In genomic region chr4:87806520-87806919, GRCh38 we compare ENCODE assay signal across 30 cellular contexts. TPM values are rescaled to one million over a fixed set of nuclear protein-coding genes. Genes with fewer than 3 reads are reported as not detected.
DNase-seq lines count a peak whose midpoint lies in the region; ATAC-seq and TF ChIP-seq lines count a peak whose summit lies in the region.
"Had no signal": no experiment of that assay in that cellular context is flagged by ENCODE, and none has a peak within 500 bp of the region (broad histone marks: within the 10 kb centered on the region; RNA-seq: fewer than 3 reads in every experiment).

No MANE protein-coding gene starts in this region.

- CTCF ChIA-PET in AG04450 (lab: Charles Lee) = interaction anchor here (0.9 kb wide), 1 partner anchor 32 kb away, joined by 4 read pairs; no protein-coding TSS in a partner anchor

- in situ Hi-C loops in brain microvascular endothelial cell (cut with HindIII; ENCODE audit: low pct_ligation_motif_present, low sequenced_read_pairs) = no loop called here

- POLR2A ChIA-PET in AG04450 (lab: Yijun Ruan, JAX) = no interaction called here

- TF ChIP-seq CTCF in AG04450 (IDR thresholded peaks at IDR 0.05; ENCODE audit: low read depth, low read length) (no peak), brain microvascular endothelial cell (IDR thresholded peaks at IDR 0.05; ENCODE audit: low read depth, low read length, missing control alignments) (no peak), omental fat pad (IDR thresholded peaks at IDR 0.05) (no peak)

- ATAC-seq in omental fat pad (ENCODE audit: low FRiP score) = no peak
- ATAC-seq: A549; activated naive CD4-positive, alpha-beta T cell treated with anti-CD3 and anti-CD28 coated beads, Interleukin-2, amount 50 U/mL, for 72 hours; HCT116 had no signal

- H3K4me3 ChIP-seq in AG04450 (ENCODE audit: low read depth, low read length) (no peak overlapping the region), brain microvascular endothelial cell (ENCODE audit: low read depth, low read length) (no peak overlapping the region)
- H3K4me3 ChIP-seq: A549, BLaER1, esophagus muscularis mucosa, MG63 had no signal

- DNase-seq in AG04450 (ENCODE audit: low read depth, low spot score) (peak; percentile 1), HT1080 (ENCODE audit: low read depth) (peak; percentile 31), brain microvascular endothelial cell (peak; percentile 60), myocyte (ENCODE audit: low read depth) (peak; percentile 18), omental fat pad (ENCODE audit: low spot score) (no peak), DMS79 (lab: John Stamatoyannopoulos, UW) (no peak), dermis blood vessel endothelial cell (no peak), activated gamma-delta T cell treated with Interleukin-2 at 50 U/mL for 16 hours (no peak)
- DNase-seq: activated CD4-positive, alpha-beta T cell treated with anti-CD3 and anti-CD28 coated beads, Interleukin-2, amount 10 ng/mL, durations not matched to agents 7 days and 5 days; COR-L47; kidney glomerular epithelial cell; MG63; NCI-H1417 treated with DMSO at 0.1 percent for 48 hours; NCI-H446; OCI-M1; small intestine; substantia nigra had no signal

- H3K27me3 ChIP-seq in AG04450 (ENCODE audit: control insufficient read depth, insufficient read depth, low read length) = no peaks in the 10 kb centered on the region
- no peaks in the 10 kb centered on the region for H3K27me3 ChIP-seq in brain microvascular endothelial cell (replicated peaks)
- H3K27me3 ChIP-seq: BLaER1, esophagus muscularis mucosa, MG63 had no signal

- H3K27ac ChIP-seq in AG04450 (ENCODE audit: low read depth, low read length) (no peak overlapping the region), brain microvascular endothelial cell (peak overlapping the region; percentile 64)
- H3K27ac ChIP-seq: A549, BLaER1, esophagus muscularis mucosa, HL-60 had no signal

- H3K9me3 ChIP-seq in AG04450 (ENCODE audit: control insufficient read depth, insufficient read depth, low read length) = no peaks in the 10 kb centered on the region
- H3K9me3 ChIP-seq: A549, BLaER1, esophagus muscularis mucosa, MG63 had no signal

- no peaks in the 10 kb centered on the region for H3K36me3 ChIP-seq in brain microvascular endothelial cell (replicated peaks)
- H3K36me3 ChIP-seq: BLaER1, esophagus muscularis mucosa, MG63 had no signal

RNA-seq across cellular contexts. Expression of gene IBSP, which starts 7.2 kb away (rescaled TPM):
- polyA plus RNA-seq in AG04450 (2011; rRNA removed) = not detected in 2 replicates
- not detected in 2 replicates for polyA minus RNA-seq in AG04450 (2011; rRNA and poly(A)+ RNA removed)
- not detected in 2 replicates for total RNA-seq in HT1080 (2014; rRNA removed; shearing (Covaris generic))
- not detected in 2 replicates for polyA plus RNA-seq in HT1080 (2015; cell fraction: cytosol; rRNA removed)
- polyA plus RNA-seq in HT1080 (2015; cell fraction: nucleus; rRNA removed) = not detected in 2 replicates
- total RNA-seq in myocyte (not detected in 2 replicates), omental fat pad (not detected), dermis blood vessel endothelial cell (not detected in 2 replicates)
- not detected for polyA plus RNA-seq in myocyte (2012)
- total RNA-seq: activated CD4-positive, alpha-beta T cell treated with anti-CD3 and anti-CD28 coated beads, Interleukin-2, amount 10 ng/mL, durations not matched to agents 7 days and 5 days; activated naive CD4-positive, alpha-beta T cell treated with anti-CD3 and anti-CD28 coated beads, Interleukin-2, amount 50 U/mL, for 72 hours; activated T-helper 1 cell treated with anti-CD3 and anti-CD28 coated beads, Interleukin-12 subunit alpha, Interleukin-12 subunit beta, Interleukin-2, Interleukin-4 antibody, amounts not matched to agents 30 ng/mL and 10 ng/mL and 1 ng/mL, durations not matched to agents 14 hours and 24 hours and 36 hours; esophagus muscularis mucosa; glomerular endothelial cell; lung microvascular endothelial cell; pulmonary artery endothelial cell; T-helper 2 cell treated with Interferon-gamma antibody and Interleukin-4, amounts not matched to agents 100 ng/mL and 5 ng/mL, for 36 hours; urinary bladder had no signal
- polyA plus RNA-seq: A549, IgD-negative memory B cell, small intestine, urinary bladder had no signal

RNA-seq across cellular contexts. Expression of gene MEPE, which starts 26.2 kb away (rescaled TPM):
- polyA plus RNA-seq in AG04450 (2011; rRNA removed) = not detected in 2 replicates
- polyA minus RNA-seq in AG04450 (2011; rRNA and poly(A)+ RNA removed) = not detected in 2 replicates
- not detected in 2 replicates for total RNA-seq in HT1080 (2014; rRNA removed; shearing (Covaris generic))
- polyA plus RNA-seq in HT1080 (2015; cell fraction: cytosol; rRNA removed) = not detected in 2 replicates
- polyA plus RNA-seq in HT1080 (2015; cell fraction: nucleus; rRNA removed) = not detected in 2 replicates
- total RNA-seq in myocyte = not detected in 2 replicates
- not detected for polyA plus RNA-seq in myocyte (2012)
- not detected for total RNA-seq in omental fat pad
- total RNA-seq in dermis blood vessel endothelial cell = not detected in 2 replicates
- total RNA-seq: activated CD4-positive, alpha-beta T cell treated with anti-CD3 and anti-CD28 coated beads, Interleukin-2, amount 10 ng/mL, durations not matched to agents 7 days and 5 days; activated naive CD4-positive, alpha-beta T cell treated with anti-CD3 and anti-CD28 coated beads, Interleukin-2, amount 50 U/mL, for 72 hours; activated T-helper 1 cell treated with anti-CD3 and anti-CD28 coated beads, Interleukin-12 subunit alpha, Interleukin-12 subunit beta, Interleukin-2, Interleukin-4 antibody, amounts not matched to agents 30 ng/mL and 10 ng/mL and 1 ng/mL, durations not matched to agents 14 hours and 24 hours and 36 hours; esophagus muscularis mucosa; glomerular endothelial cell; lung microvascular endothelial cell; pulmonary artery endothelial cell; T-helper 2 cell treated with Interferon-gamma antibody and Interleukin-4, amounts not matched to agents 100 ng/mL and 5 ng/mL, for 36 hours; urinary bladder had no signal
- polyA plus RNA-seq: A549, IgD-negative memory B cell, small intestine, urinary bladder had no signal

Comparison
In these comparisons a context has a peak if more than half of its experiments do, and no peak if none do; other contexts are left out.
1. DNase-seq: peak in AG04450 (single experiment), HT1080 (single experiment), brain microvascular endothelial cell (single experiment) and myocyte (single experiment); none in omental fat pad (single experiment), DMS79 (single experiment), dermis blood vessel endothelial cell (single experiment) and activated gamma-delta T cell treated with Interleukin-2 at 50 U/mL for 16 hours (single experiment).